In genomic region chr6:7238900-7239589, GRCh38 we compare ENCODE assay signal across 8 cellular contexts.
DNase-seq lines count a peak whose midpoint lies in the region; ATAC-seq and TF ChIP-seq lines count a peak whose summit lies in the region.

No MANE protein-coding gene starts in this region.

- H2AFZ ChIP-seq in Karpas-422 (ENCODE audit: low read length) (no peak overlapping the region), PC-3 (ENCODE audit: low read length) (no peak overlapping the region)

- peaks cover 27% of the 10 kb centered on the region for H3K4me1 ChIP-seq in Karpas-422 (ENCODE audit: low read length)
- peaks cover 55% of the 10 kb centered on the region for H3K4me1 ChIP-seq in PC-3 (ENCODE audit: insufficient read depth, low read length)
- H3K4me1 ChIP-seq in neutrophil (ENCODE audit: control insufficient read depth in 1 of 2, insufficient read depth in 1 of 2, low read depth in 1 of 2, low read length in 1 of 2): peaks cover 7 to 14% of the 10 kb centered on the region in 2 experiments
- H3K4me1 ChIP-seq in thoracic aorta (ENCODE audit: control insufficient read depth in 1 of 2, low read depth in 2 of 2): no peaks in the 10 kb centered on the region

- H3F3A ChIP-seq in PC-3 (ENCODE audit: low read length, unreplicated experiment): no peaks in the 10 kb centered on the region

- POLR2A ChIA-PET in BJ (lab: Charles Lee) (no interaction called here), PC-3 (lab: Charles Lee; ENCODE audit: unreplicated experiment) (no interaction called here)

- TF ChIP-seq CTCF in BJ (IDR thresholded peaks at IDR 0.05; ENCODE audit: insufficient read depth, low read depth, low read length) (peak; percentile 69), PC-3 (conservative IDR thresholded peaks at IDR 0.05; ENCODE audit: low read depth, low read length) (peak; percentile 87), fibroblast of mammary gland (conservative IDR thresholded peaks at IDR 0.05; ENCODE audit: control insufficient read depth, insufficient read depth, low read depth, low read length) (peak; percentile 55), neutrophil (IDR thresholded peaks at IDR 0.05) (peak; percentile 39), thoracic aorta (IDR thresholded peaks at IDR 0.05) (peak; percentile 50)

- intact Hi-C loops in PC-3 (cut with micrococcal nuclease): loop anchor here (1.0 kb wide), 1 partner anchor 515 kb away; no protein-coding TSS in a partner anchor

- ATAC-seq in GM19452 (IDR thresholded peaks at IDR 0.05; ENCODE audit: unreplicated experiment) (peak; percentile 58), PC-3 (peak; percentile 34; the same call in 1 of the 2 replicates), thoracic aorta (ENCODE audit: insufficient number of reproducible peaks, low FRiP score, low read depth) (no peak)

- H3K9me2 ChIP-seq in Karpas-422 (replicated peaks; ENCODE audit: insufficient read depth, low read length): no peaks in the 10 kb centered on the region
- no peaks in the 10 kb centered on the region for H3K9me2 ChIP-seq in PC-3 (replicated peaks; ENCODE audit: low read length)

- H3K9me3 ChIP-seq in Karpas-422 (ENCODE audit: low read length): no peaks in the 10 kb centered on the region
- H3K9me3 ChIP-seq in PC-3 (ENCODE audit: low read length): no peaks in the 10 kb centered on the region
- no peaks in the 10 kb centered on the region for H3K9me3 ChIP-seq in neutrophil
- no peaks in the 10 kb centered on the region for H3K9me3 ChIP-seq in thoracic aorta

- H3K4me3 ChIP-seq in BJ (ENCODE audit: low read depth, low read length) (no peak overlapping the region), Karpas-422 (ENCODE audit: low read length) (no peak overlapping the region), PC-3 (ENCODE audit: low read length) (no peak overlapping the region), fibroblast of mammary gland (ENCODE audit: control insufficient read depth, low read depth, low read length) (no peak overlapping the region), neutrophil (ENCODE audit: low read depth in 1 of 2, low read length in 1 of 2) (no peak overlapping the region), thoracic aorta (no peak overlapping the region)

- CTCF ChIA-PET in BJ (lab: Yijun Ruan, JAX) (interaction anchor here (0.7 to 2.3 kb wide), 14 partner anchors 10 to 562 kb away, joined by 3 to 18 read pairs (median 5); no protein-coding TSS in a partner anchor), PC-3 (lab: Charles Lee) (interaction anchor here (0.7 kb wide), 1 partner anchor 381 kb away, joined by 3 read pairs; no protein-coding TSS in a partner anchor)

- H3K27ac ChIP-seq in Karpas-422 (ENCODE audit: low read length) (no peak overlapping the region), PC-3 (ENCODE audit: low read length) (peak overlapping the region; percentile 18; the same call in 1 of the 2 replicates), neutrophil (no peak overlapping the region), thoracic aorta (no peak overlapping the region)

- no TSS peak for BruUV-seq in PC-3 (replicated peaks; lab: Mats Ljungman, UMichigan)

- no peak for DNase-seq in BJ (ENCODE audit: low read depth)
- peak; percentile 96 for DNase-seq in Karpas-422
- peak; percentile 83 for DNase-seq in PC-3
- DNase-seq in activated T-cell treated with anti-CD3 and anti-CD28 coated beads for 48 hours (ENCODE audit: low read depth): peak; percentile 71
- peak; percentile 70 for DNase-seq in fibroblast of mammary gland (ENCODE audit: low read depth)
- peak; percentile 55 for DNase-seq in thoracic aorta (ENCODE audit: low spot score)

- H3K27me3 ChIP-seq in BJ (ENCODE audit: control insufficient read depth, insufficient read depth, low read length) (no peaks in the 10 kb centered on the region), Karpas-422 (ENCODE audit: low read length) (no peaks in the 10 kb centered on the region), PC-3 (ENCODE audit: low read length) (no peaks in the 10 kb centered on the region), neutrophil (no peaks in the 10 kb centered on the region), thoracic aorta (replicated peaks; ENCODE audit: insufficient read depth) (no peaks in the 10 kb centered on the region)

- H3K79me2 ChIP-seq in Karpas-422 (ENCODE audit: low read length) (no peaks in the 10 kb centered on the region), PC-3 (ENCODE audit: low read length) (peaks cover 58% of the 10 kb centered on the region)

- H4K20me1 ChIP-seq in Karpas-422 (ENCODE audit: insufficient read depth, low read depth, low read length) (peaks cover 10% of the 10 kb centered on the region; the same call in 1 of the 2 replicates), PC-3 (ENCODE audit: low read length) (no peaks in the 10 kb centered on the region)

- H3K4me2 ChIP-seq in Karpas-422 (ENCODE audit: low read depth, low read length, poor library complexity, severe bottlenecking) (peak overlapping the region; percentile 27), PC-3 (ENCODE audit: low read length) (no peak overlapping the region)

- H3K9ac ChIP-seq in Karpas-422 (ENCODE audit: low read length) (no peak overlapping the region), PC-3 (ENCODE audit: low read length) (peak overlapping the region; percentile 42)

- peaks cover 12% of the 10 kb centered on the region for H3K36me3 ChIP-seq in BJ (ENCODE audit: control insufficient read depth, insufficient read depth, low read length)
- H3K36me3 ChIP-seq in Karpas-422 (ENCODE audit: insufficient read depth, low read length): no peaks in the 10 kb centered on the region
- peaks cover 3% of the 10 kb centered on the region; the same call in 1 of the 2 replicates for H3K36me3 ChIP-seq in PC-3 (ENCODE audit: low read depth, low read length)
- peaks cover 42% of the 10 kb centered on the region for H3K36me3 ChIP-seq in neutrophil
- H3K36me3 ChIP-seq in thoracic aorta: peaks cover 10% of the 10 kb centered on the region
